Comparison of ENCODE assay signal across 1 cellular context in genomic region chr19:34173145-34173956, GRCh38.
TF ChIP-seq lines count a peak whose summit lies in the region.

No MANE protein-coding gene starts in this region.

TF ChIP-seq in GM12878, 131 proteins besides CTCF, POLR2A, EP300 and RAD21 (continued from another document):
- no peak for TF ChIP-seq NKRF (conservative IDR thresholded peaks at IDR 0.05)
- TF ChIP-seq SUZ12 (IDR thresholded peaks at IDR 0.05; ENCODE audit: unreplicated experiment): no peak
- peak; percentile 83 to 86 for TF ChIP-seq BHLHE40 (IDR thresholded peaks at IDR 0.05; ENCODE audit: borderline replicate concordance in 1 of 2, low read depth in 2 of 2, low read length in 1 of 2)
- TF ChIP-seq E2F4 (IDR thresholded peaks at IDR 0.05; ENCODE audit: low read depth, low read length): no peak
- TF ChIP-seq CREB1 (IDR thresholded peaks at IDR 0.05; ENCODE audit: low read depth): no peak
- TF ChIP-seq SIN3A (IDR thresholded peaks at IDR 0.05; ENCODE audit: low read depth, low read length): 0 out of 2 replicates have a peak, but pooled peaks have one; percentile 5
- TF ChIP-seq RBBP5 (conservative IDR thresholded peaks at IDR 0.05): no peak
- TF ChIP-seq MEF2B (IDR thresholded peaks at IDR 0.05; ENCODE audit: partially characterized antibody, poor library complexity, severe bottlenecking): peak; percentile 16
- TF ChIP-seq IKZF1 (conservative IDR thresholded peaks at IDR 0.05): peak; percentile 69
- TF ChIP-seq ATF7 (IDR thresholded peaks at IDR 0.05; ENCODE audit: low read depth): 0 out of 2 replicates have a peak, but pooled peaks have one; percentile 12
- TF ChIP-seq ATF3 (IDR thresholded peaks at IDR 0.05; ENCODE audit: borderline replicate concordance, extremely low read depth, low read depth, low read length): no peak
- 0 out of 4 replicates have a peak, but pooled peaks of 1 of the 2 experiments have one; percentile 18 for TF ChIP-seq CEBPB (IDR thresholded peaks at IDR 0.05; ENCODE audit: borderline replicate concordance in 1 of 2, low read depth in 2 of 2, low read length in 2 of 2)
- no peak for TF ChIP-seq REST (IDR thresholded peaks at IDR 0.05; ENCODE audit: low read depth, low read length)
- TF ChIP-seq STAT1 (conservative IDR thresholded peaks at IDR 0.05): no peak
- TF ChIP-seq YBX1 (IDR thresholded peaks at IDR 0.05): no peak
- TF ChIP-seq BCLAF1 (IDR thresholded peaks at IDR 0.05): no peak
- no peak for TF ChIP-seq RB1 (IDR thresholded peaks at IDR 0.05; ENCODE audit: borderline replicate concordance)
- TF ChIP-seq EED (IDR thresholded peaks at IDR 0.05; ENCODE audit: low read depth): 0 out of 2 replicates have a peak, but pooled peaks have one; percentile 18
- no peak for TF ChIP-seq CREM (IDR thresholded peaks at IDR 0.05; ENCODE audit: low read depth)
- no peak for TF ChIP-seq SMAD1 (IDR thresholded peaks at IDR 0.05; ENCODE audit: low read depth, partially characterized antibody)
- TF ChIP-seq RELB (IDR thresholded peaks at IDR 0.05; ENCODE audit: low read depth): peak; percentile 36; the same call in 1 of the 2 replicates
- peak; percentile 33; the same call in 1 of the 2 replicates for TF ChIP-seq NR2F1 (conservative IDR thresholded peaks at IDR 0.05)
- TF ChIP-seq SMARCA5 (IDR thresholded peaks at IDR 0.05): no peak
